In genomic region chr1:50278352-50278878, GRCh38 we compare ENCODE assay signal across 28 cellular contexts.
"Had no signal": no experiment of that assay in that cellular context is flagged by ENCODE, and none has a peak within 500 bp of the region (broad histone marks: within the 10 kb centered on the region; RNA-seq: fewer than 3 reads in every experiment).

No MANE protein-coding gene starts in this region.

- H3K36me3 ChIP-seq: esophagus squamous epithelium, lower lobe of right lung, prostate gland, right atrium auricular region, suprapubic skin, transverse colon, upper lobe of right lung, uterus had no signal

- H3K9me3 ChIP-seq: esophagus squamous epithelium, lower lobe of right lung, prostate gland, right atrium auricular region, suprapubic skin, transverse colon, upper lobe of right lung, uterus had no signal

- ATAC-seq: effector memory CD8-positive, alpha-beta T cell; left colon; left ventricle myocardium superior; lower lobe of right lung; natural killer cell; sciatic nerve; stimulated activated naive CD8-positive, alpha-beta T cell treated with anti-CD3 and anti-CD28 coated beads, Interleukin-15, amount 100 ng/mL, for 72 hours; upper lobe of right lung had no signal

- H3K36me3 Mint-ChIP-seq: immature natural killer cell, natural killer cell had no signal

- H3K9me3 Mint-ChIP-seq: effector memory CD8-positive, alpha-beta T cell; stimulated activated naive CD8-positive, alpha-beta T cell treated with anti-CD3 and anti-CD28 coated beads, Interleukin-15, amount 100 ng/mL, for 72 hours had no signal

- H3K27ac ChIP-seq: coronary artery, esophagus squamous epithelium, lower lobe of right lung, prostate gland, right atrium auricular region, suprapubic skin, transverse colon, upper lobe of right lung, uterus had no signal

- H3K4me3 Mint-ChIP-seq: effector memory CD8-positive, alpha-beta T cell; immature natural killer cell; natural killer cell; stimulated activated naive CD8-positive, alpha-beta T cell treated with anti-CD3 and anti-CD28 coated beads, Interleukin-15, amount 100 ng/mL, for 72 hours had no signal

- H3K27me3 ChIP-seq: right atrium auricular region, upper lobe of right lung, uterus had no signal

- DNase-seq: dermis blood vessel endothelial cell; effector memory CD8-positive, alpha-beta T cell; erythroblast; esophagus squamous epithelium; foreskin melanocyte; hypothalamus; immature natural killer cell; kidney glomerular epithelial cell; left colon; left ventricle myocardium superior; lower lobe of right lung; natural killer cell; nucleus accumbens; stimulated activated CD4-positive, alpha-beta T cell treated with anti-CD3 and anti-CD28 coated beads, Interleukin-12 subunit alpha, Interleukin-12 subunit beta, amount 100 ng/mL, for 4 hours; stimulated activated CD4-positive, alpha-beta T cell treated with anti-CD3 and anti-CD28 coated beads, Interleukin-1b, Interleukin-23, amount 100 ng/mL, for 48 hours; stimulated activated CD4-positive, alpha-beta T cell treated with anti-CD3 and anti-CD28 coated beads, Interleukin-4, amount 100 ng/mL, for 1 hour; stimulated activated CD8-positive, alpha-beta memory T cell treated with anti-CD3 and anti-CD28 coated beads, Interleukin-4, amount 100 ng/mL, for 48 hours; stimulated activated naive CD4-positive, alpha-beta T cell; stimulated activated naive CD8-positive, alpha-beta T cell treated with anti-CD3 and anti-CD28 coated beads, Interleukin-15, amount 100 ng/mL, for 72 hours; transverse colon; upper lobe of right lung; uterus had no signal

- H3K4me1 Mint-ChIP-seq: immature natural killer cell; natural killer cell; stimulated activated naive CD8-positive, alpha-beta T cell treated with anti-CD3 and anti-CD28 coated beads, Interleukin-15, amount 100 ng/mL, for 72 hours had no signal

- H3K27ac Mint-ChIP-seq: effector memory CD8-positive, alpha-beta T cell; immature natural killer cell; natural killer cell; stimulated activated naive CD8-positive, alpha-beta T cell treated with anti-CD3 and anti-CD28 coated beads, Interleukin-15, amount 100 ng/mL, for 72 hours had no signal

- H3K4me3 ChIP-seq: coronary artery, esophagus squamous epithelium, lower lobe of right lung, prostate gland, right atrium auricular region, smooth muscle cell, suprapubic skin, transverse colon, upper lobe of right lung, uterus had no signal
